In the genomic region with DNA sequence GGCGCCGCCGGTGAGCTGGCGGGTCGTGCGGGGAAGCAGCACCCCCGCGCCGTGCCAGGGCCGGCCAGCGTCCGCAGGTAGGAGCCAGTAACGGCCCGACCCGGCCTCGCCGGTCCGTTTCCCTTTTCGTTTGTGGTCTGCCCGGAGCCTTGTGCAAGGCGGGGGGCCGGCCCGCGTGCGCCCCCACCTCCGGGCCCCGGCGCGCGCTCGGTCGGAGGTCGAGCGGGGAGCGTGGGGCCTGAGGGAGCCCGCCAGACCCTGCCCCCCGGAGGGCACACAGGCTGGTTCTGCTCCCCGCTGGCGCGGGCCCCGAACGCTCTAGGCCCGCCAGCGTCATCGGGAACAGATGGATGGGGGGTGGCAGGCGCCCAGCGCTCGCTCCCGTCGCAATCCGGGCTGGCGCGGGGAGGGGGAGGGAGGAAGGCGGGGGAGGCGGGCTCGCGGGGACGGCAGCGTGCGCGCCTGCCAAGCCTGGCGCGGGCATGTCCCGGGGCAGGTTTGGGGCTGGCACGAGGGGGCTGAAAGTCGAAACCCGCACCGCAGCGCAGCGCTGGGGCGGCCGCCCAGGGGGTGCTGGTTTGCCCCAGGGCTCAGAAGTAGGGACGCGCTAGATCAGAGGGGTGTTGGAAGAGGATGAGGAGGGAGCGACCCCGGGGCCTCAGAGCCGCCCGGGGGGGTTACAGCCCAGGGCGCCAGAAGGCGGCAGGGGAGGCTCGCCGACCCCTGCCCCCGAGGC, we compare ENCODE assay signal across 8 cellular contexts. TPM values are rescaled to one million over a fixed set of nuclear protein-coding genes. Genes with fewer than 3 reads are reported as not detected.
DNase-seq lines count a peak whose midpoint lies in the region; ATAC-seq and TF ChIP-seq lines count a peak whose summit lies in the region.

No MANE protein-coding gene starts in this region.

- peaks cover 63% of the 10 kb centered on the region for H3K4me1 Mint-ChIP-seq in stimulated activated naive CD8-positive, alpha-beta T cell treated with anti-CD3 and anti-CD28 coated beads, Interleukin-15, amount 100 ng/mL, for 72 hours

- no peaks in the 10 kb centered on the region for H3K9me3 Mint-ChIP-seq in stimulated activated naive CD8-positive, alpha-beta T cell treated with anti-CD3 and anti-CD28 coated beads, Interleukin-15, amount 100 ng/mL, for 72 hours

- H3K4me3 Mint-ChIP-seq in stimulated activated naive CD8-positive, alpha-beta T cell treated with anti-CD3 and anti-CD28 coated beads, Interleukin-15, amount 100 ng/mL, for 72 hours, result peak overlapping the region; percentile 84 to 92

- H3K4me3 ChIP-seq in HEK293 (ENCODE audit: low read depth, low read length), result peak overlapping the region; percentile 48

- H3K27me3 Mint-ChIP-seq in stimulated activated naive CD8-positive, alpha-beta T cell treated with anti-CD3 and anti-CD28 coated beads, Interleukin-15, amount 100 ng/mL, for 72 hours, result no peaks in the 10 kb centered on the region

- TF ChIP-seq CTCF in HEK293 (tag by site-specific recombination; IDR thresholded peaks at IDR 0.05), result no peak

- DNase-seq in AML-193 (lab: John Stamatoyannopoulos, UW) (peak; percentile 55 to 59), NCI-H748 treated with DMSO at 0.1 percent for 48 hours (lab: John Stamatoyannopoulos, UW) (peak; percentile 15), activated T-cell treated with anti-CD3 and anti-CD28 coated beads for 48 hours (ENCODE audit: low read depth) (peak; percentile 43), middle frontal gyrus (ENCODE audit: extremely low spot score, low spot score) (peak; percentile 71)
- peak; percentile 70 to 75 for DNase-seq in stimulated activated naive CD8-positive, alpha-beta T cell treated with anti-CD3 and anti-CD28 coated beads, Interleukin-15, amount 100 ng/mL, for 72 hours

- H3K27ac Mint-ChIP-seq in stimulated activated naive CD8-positive, alpha-beta T cell treated with anti-CD3 and anti-CD28 coated beads, Interleukin-15, amount 100 ng/mL, for 72 hours, result peak overlapping the region in 1 of 2 donors; percentile 85

- POLR2A ChIA-PET in HEK293 (lab: Yijun Ruan, JAX), result interaction anchor here (0.5 to 2.6 kb wide), 5 partner anchors 54 to 221 kb away, joined by 4 to 17 read pairs (median 5); no protein-coding TSS in a partner anchor

- no peaks in the 10 kb centered on the region for H3K36me3 ChIP-seq in HEK293 (ENCODE audit: control insufficient read depth in 2 of 2, insufficient read depth in 1 of 2, low read length in 2 of 2)

- CTCF ChIA-PET in HEK293 (lab: Yijun Ruan, JAX), result interaction anchor here (0.6 to 2.8 kb wide), 8 partner anchors 29 to 196 kb away, joined by 3 to 34 read pairs (median 7); no protein-coding TSS in a partner anchor

- H3K9me3 ChIP-seq in HEK293 (ENCODE audit: control insufficient read depth, insufficient read depth, low read depth, low read length), result no peaks in the 10 kb centered on the region

- ATAC-seq in esophagus mucosa (peak; percentile 30), HG03565 (IDR thresholded peaks at IDR 0.05; ENCODE audit: unreplicated experiment) (no peak)
- ATAC-seq in stimulated activated naive CD8-positive, alpha-beta T cell treated with anti-CD3 and anti-CD28 coated beads, Interleukin-15, amount 100 ng/mL, for 72 hours, result peak; percentile 19

- peak overlapping the region; percentile 99 for H3K27ac ChIP-seq in HEK293 (ENCODE audit: extremely low read depth, low read depth, low read length)

- peaks cover 8% of the 10 kb centered on the region; the same call in 1 of the 2 replicates for H3K4me1 ChIP-seq in HEK293 (ENCODE audit: control insufficient read depth, insufficient read depth, low read length)

TF ChIP-seq in HEK293, 187 proteins besides CTCF, POLR2A, EP300 and RAD21 (continues in another document):
- TF ChIP-seq ZNF670 (tag by site-specific recombination; IDR thresholded peaks at IDR 0.05; ENCODE audit: low read depth), result no peak
- no peak for TF ChIP-seq ZNF223 (tag by site-specific recombination; IDR thresholded peaks at IDR 0.05)
- TF ChIP-seq, protein P1, sequence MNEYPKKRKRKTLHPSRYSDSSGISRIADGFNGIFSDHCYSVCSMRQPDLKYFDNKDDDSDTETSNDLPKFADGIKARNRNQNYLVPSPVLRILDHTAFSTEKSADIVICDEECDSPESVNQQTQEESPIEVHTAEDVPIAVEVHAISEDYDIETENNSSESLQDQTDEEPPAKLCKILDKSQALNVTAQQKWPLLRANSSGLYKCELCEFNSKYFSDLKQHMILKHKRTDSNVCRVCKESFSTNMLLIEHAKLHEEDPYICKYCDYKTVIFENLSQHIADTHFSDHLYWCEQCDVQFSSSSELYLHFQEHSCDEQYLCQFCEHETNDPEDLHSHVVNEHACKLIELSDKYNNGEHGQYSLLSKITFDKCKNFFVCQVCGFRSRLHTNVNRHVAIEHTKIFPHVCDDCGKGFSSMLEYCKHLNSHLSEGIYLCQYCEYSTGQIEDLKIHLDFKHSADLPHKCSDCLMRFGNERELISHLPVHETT (tag by site-specific recombination; IDR thresholded peaks at IDR 0.05), result no peak
- TF ChIP-seq ZNF24 (tag by site-specific recombination; IDR thresholded peaks at IDR 0.05), result no peak
- no peak for TF ChIP-seq YY1 (tag by site-specific recombination; IDR thresholded peaks at IDR 0.05)
- TF ChIP-seq ZNF16 (tag by site-specific recombination; IDR thresholded peaks at IDR 0.05; ENCODE audit: low read depth), result no peak
- TF ChIP-seq, protein P2, sequence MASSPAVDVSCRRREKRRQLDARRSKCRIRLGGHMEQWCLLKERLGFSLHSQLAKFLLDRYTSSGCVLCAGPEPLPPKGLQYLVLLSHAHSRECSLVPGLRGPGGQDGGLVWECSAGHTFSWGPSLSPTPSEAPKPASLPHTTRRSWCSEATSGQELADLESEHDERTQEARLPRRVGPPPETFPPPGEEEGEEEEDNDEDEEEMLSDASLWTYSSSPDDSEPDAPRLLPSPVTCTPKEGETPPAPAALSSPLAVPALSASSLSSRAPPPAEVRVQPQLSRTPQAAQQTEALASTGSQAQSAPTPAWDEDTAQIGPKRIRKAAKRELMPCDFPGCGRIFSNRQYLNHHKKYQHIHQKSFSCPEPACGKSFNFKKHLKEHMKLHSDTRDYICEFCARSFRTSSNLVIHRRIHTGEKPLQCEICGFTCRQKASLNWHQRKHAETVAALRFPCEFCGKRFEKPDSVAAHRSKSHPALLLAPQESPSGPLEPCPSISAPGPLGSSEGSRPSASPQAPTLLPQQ (tag by site-specific recombination; IDR thresholded peaks at IDR 0.05), result peak; percentile 67
- TF ChIP-seq ZSCAN30 (tag by site-specific recombination; IDR thresholded peaks at IDR 0.05), result peak; percentile 31; the same call in 1 of the 2 replicates
- TF ChIP-seq ZNF2 (tag by site-specific recombination; IDR thresholded peaks at IDR 0.05), result no peak
- TF ChIP-seq GLIS1 (tag by site-specific recombination; IDR thresholded peaks at IDR 0.05), result peak; percentile 77
- TF ChIP-seq, protein P3, sequence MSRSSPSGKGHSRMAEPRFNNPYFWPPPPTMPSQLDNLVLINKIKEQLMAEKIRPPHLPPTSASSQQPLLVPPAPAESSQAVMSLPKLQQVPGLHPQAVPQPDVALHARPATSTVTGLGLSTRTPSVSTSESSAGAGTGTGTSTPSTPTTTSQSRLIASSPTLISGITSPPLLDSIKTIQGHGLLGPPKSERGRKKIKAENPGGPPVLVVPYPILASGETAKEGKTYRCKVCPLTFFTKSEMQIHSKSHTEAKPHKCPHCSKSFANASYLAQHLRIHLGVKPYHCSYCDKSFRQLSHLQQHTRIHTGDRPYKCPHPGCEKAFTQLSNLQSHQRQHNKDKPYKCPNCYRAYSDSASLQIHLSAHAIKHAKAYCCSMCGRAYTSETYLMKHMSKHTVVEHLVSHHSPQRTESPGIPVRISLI (tag by site-specific recombination; IDR thresholded peaks at IDR 0.05), result no peak
- TF ChIP-seq ZNF777 (tag by site-specific recombination; IDR thresholded peaks at IDR 0.05; ENCODE audit: borderline replicate concordance), result no peak
- TF ChIP-seq, protein P4, sequence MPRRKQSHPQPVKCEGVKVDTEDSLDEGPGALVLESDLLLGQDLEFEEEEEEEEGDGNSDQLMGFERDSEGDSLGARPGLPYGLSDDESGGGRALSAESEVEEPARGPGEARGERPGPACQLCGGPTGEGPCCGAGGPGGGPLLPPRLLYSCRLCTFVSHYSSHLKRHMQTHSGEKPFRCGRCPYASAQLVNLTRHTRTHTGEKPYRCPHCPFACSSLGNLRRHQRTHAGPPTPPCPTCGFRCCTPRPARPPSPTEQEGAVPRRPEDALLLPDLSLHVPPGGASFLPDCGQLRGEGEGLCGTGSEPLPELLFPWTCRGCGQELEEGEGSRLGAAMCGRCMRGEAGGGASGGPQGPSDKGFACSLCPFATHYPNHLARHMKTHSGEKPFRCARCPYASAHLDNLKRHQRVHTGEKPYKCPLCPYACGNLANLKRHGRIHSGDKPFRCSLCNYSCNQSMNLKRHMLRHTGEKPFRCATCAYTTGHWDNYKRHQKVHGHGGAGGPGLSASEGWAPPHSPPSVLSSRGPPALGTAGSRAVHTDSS (tag by site-specific recombination; IDR thresholded peaks at IDR 0.05), result peak; percentile 42; the same call in 1 of the 2 replicates
- TF ChIP-seq, protein P5, sequence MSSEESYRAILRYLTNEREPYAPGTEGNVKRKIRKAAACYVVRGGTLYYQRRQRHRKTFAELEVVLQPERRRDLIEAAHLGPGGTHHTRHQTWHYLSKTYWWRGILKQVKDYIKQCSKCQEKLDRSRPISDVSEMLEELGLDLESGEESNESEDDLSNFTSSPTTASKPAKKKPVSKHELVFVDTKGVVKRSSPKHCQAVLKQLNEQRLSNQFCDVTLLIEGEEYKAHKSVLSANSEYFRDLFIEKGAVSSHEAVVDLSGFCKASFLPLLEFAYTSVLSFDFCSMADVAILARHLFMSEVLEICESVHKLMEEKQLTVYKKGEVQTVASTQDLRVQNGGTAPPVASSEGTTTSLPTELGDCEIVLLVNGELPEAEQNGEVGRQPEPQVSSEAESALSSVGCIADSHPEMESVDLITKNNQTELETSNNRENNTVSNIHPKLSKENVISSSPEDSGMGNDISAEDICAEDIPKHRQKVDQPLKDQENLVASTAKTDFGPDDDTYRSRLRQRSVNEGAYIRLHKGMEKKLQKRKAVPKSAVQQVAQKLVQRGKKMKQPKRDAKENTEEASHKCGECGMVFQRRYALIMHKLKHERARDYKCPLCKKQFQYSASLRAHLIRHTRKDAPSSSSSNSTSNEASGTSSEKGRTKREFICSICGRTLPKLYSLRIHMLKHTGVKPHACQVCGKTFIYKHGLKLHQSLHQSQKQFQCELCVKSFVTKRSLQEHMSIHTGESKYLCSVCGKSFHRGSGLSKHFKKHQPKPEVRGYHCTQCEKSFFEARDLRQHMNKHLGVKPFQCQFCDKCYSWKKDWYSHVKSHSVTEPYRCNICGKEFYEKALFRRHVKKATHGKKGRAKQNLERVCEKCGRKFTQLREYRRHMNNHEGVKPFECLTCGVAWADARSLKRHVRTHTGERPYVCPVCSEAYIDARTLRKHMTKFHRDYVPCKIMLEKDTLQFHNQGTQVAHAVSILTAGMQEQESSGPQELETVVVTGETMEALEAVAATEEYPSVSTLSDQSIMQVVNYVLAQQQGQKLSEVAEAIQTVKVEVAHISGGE (tag by site-specific recombination; conservative IDR thresholded peaks at IDR 0.05; ENCODE audit: low read depth), result no peak; the same call in 1 of the 2 replicates

RNA-seq across cellular contexts. Expression of a gene that starts 1.5 kb away (rescaled TPM):
- 23.9 TPM for total RNA-seq in esophagus mucosa

Comparison
In these comparisons a context has a peak if more than half of its experiments do, and no peak if none do; other contexts are left out.
1. DNase-seq: peak in every context shown above with its lines; median percentile 72 in stimulated activated naive CD8-positive, alpha-beta T cell treated with anti-CD3 and anti-CD28 coated beads, Interleukin-15, amount 100 ng/mL, for 72 hours; 71 in middle frontal gyrus; 57 in AML-193; 43 in activated T-cell treated with anti-CD3 and anti-CD28 coated beads for 48 hours; 15 in NCI-H748 treated with DMSO at 0.1 percent for 48 hours.